In the genomic region with DNA sequence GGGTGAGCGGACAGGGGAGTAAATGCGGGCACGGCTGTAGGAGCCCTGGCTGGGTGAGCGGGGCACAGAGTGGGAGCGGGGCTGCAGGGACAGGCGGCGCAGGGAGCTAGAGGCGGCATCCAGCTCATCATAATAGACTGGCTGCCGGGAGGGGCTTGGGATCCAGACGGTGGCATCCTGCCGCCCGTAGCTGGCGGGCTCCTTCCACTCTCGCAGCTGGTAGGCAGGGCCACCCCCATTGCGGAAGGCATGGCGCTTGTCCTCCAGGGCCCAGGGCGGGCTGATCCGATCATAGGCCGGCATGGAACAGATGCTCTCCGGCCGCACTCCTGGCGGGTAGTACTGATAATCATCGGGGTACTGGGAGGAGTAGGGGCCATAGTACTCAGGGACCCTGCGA, we compare ENCODE assay signal across 28 cellular contexts. TPM values are rescaled to one million over a fixed set of nuclear protein-coding genes. Genes with fewer than 3 reads are reported as not detected.
"Had no signal": no experiment of that assay in that cellular context is flagged by ENCODE, and none has a peak within 500 bp of the region (broad histone marks: within the 10 kb centered on the region; RNA-seq: fewer than 3 reads in every experiment).

No MANE protein-coding gene starts in this region.

- DNase-seq: activated B cell treated with CpG ODN at 0.5 μM for 24 hours; activated CD4-positive, alpha-beta T cell treated with anti-CD3 and anti-CD28 coated beads for 1 hour; activated CD4-positive, alpha-beta T cell treated with anti-CD3 and anti-CD28 coated beads, Interleukin-2, amount 10 ng/mL, durations not matched to agents 24 days and 14 days; activated CD4-positive, alpha-beta T cell treated with anti-CD3 and anti-CD28 coated beads, Interleukin-2, amount 50 U/mL, for 48 hours; activated CD8-positive, alpha-beta memory T cell treated with anti-CD3 and anti-CD28 coated beads, Interleukin-2, amount 10 ng/mL, durations not matched to agents 7 days and 5 days; activated effector memory CD4-positive, alpha-beta T cell treated with anti-CD3 and anti-CD28 coated beads, Interleukin-2, amount 50 U/mL, for 16 hours; activated naive CD4-positive, alpha-beta T cell treated with anti-CD3 and anti-CD28 coated beads for 36 hours; activated T-cell treated with anti-CD3 and anti-CD28 coated beads, Interleukin-2, amount 50 U/mL, for 24 hours; KG1; NCI-H1092 treated with DMSO at 0.1 percent for 48 hours; NCI-H1417 treated with DMSO at 0.1 percent for 48 hours; NCI-H1694; NCI-H2029; NCI-H345; NCI-H510A; NCI-H526 treated with DMSO at 0.1 percent for 48 hours; NCI-H82; Right ventricle myocardium superior; RPMI8226; SJCRH30; T-helper 9 cell had no signal

- H3K4me1 Mint-ChIP-seq: activated B cell treated with CpG ODN at 0.5 μM for 24 hours; activated CD8-positive, alpha-beta memory T cell treated with anti-CD3 and anti-CD28 coated beads, Interleukin-2, amount 10 ng/mL, durations not matched to agents 7 days and 5 days; IgD-negative memory B cell had no signal

- H3K9me3 Mint-ChIP-seq: activated B cell treated with CpG ODN at 0.5 μM for 24 hours; activated CD4-positive, alpha-beta T cell treated with anti-CD3 and anti-CD28 coated beads, Interleukin-2, amount 10 ng/mL, durations not matched to agents 24 days and 14 days; activated naive CD4-positive, alpha-beta T cell treated with anti-CD3 and anti-CD28 coated beads for 36 hours; activated T-cell treated with anti-CD3 and anti-CD28 coated beads, Interleukin-2, amount 50 U/mL, for 24 hours; brain; IgD-negative memory B cell; T-helper 1 cell treated with Interleukin-12 subunit alpha and Interleukin-12 subunit beta and Interleukin-4 antibody, amounts not matched to agents 30 μg/mL and 1 μg/mL, for 36 hours had no signal

- H3K27ac ChIP-seq: cardiac muscle cell, SJCRH30 had no signal

- H3K4me3 ChIP-seq: cardiac muscle cell, SJCRH30 had no signal

- H3K9me3 ChIP-seq: SJCRH30 had no signal

- H3K27me3 ChIP-seq: cardiac muscle cell, SJCRH30 had no signal

- ATAC-seq: activated CD8-positive, alpha-beta memory T cell treated with anti-CD3 and anti-CD28 coated beads, Interleukin-2, amount 10 ng/mL, durations not matched to agents 7 days and 5 days had no signal

- H3K4me3 Mint-ChIP-seq: activated B cell treated with CpG ODN at 0.5 μM for 24 hours; activated CD4-positive, alpha-beta T cell treated with anti-CD3 and anti-CD28 coated beads, Interleukin-2, amount 10 ng/mL, durations not matched to agents 24 days and 14 days; activated CD8-positive, alpha-beta memory T cell treated with anti-CD3 and anti-CD28 coated beads, Interleukin-2, amount 10 ng/mL, durations not matched to agents 7 days and 5 days; activated naive CD4-positive, alpha-beta T cell treated with anti-CD3 and anti-CD28 coated beads for 36 hours; activated naive CD8-positive, alpha-beta T cell; activated T-cell treated with anti-CD3 and anti-CD28 coated beads, Interleukin-2, amount 50 U/mL, for 24 hours; brain; IgD-negative memory B cell; T-helper 1 cell treated with Interleukin-12 subunit alpha and Interleukin-12 subunit beta and Interleukin-4 antibody, amounts not matched to agents 30 μg/mL and 1 μg/mL, for 36 hours had no signal

- H3K27ac Mint-ChIP-seq: activated B cell treated with CpG ODN at 0.5 μM for 24 hours; activated CD4-positive, alpha-beta T cell treated with anti-CD3 and anti-CD28 coated beads, Interleukin-2, amount 10 ng/mL, durations not matched to agents 24 days and 14 days; activated CD8-positive, alpha-beta memory T cell treated with anti-CD3 and anti-CD28 coated beads, Interleukin-2, amount 10 ng/mL, durations not matched to agents 7 days and 5 days; activated naive CD4-positive, alpha-beta T cell treated with anti-CD3 and anti-CD28 coated beads for 36 hours; activated naive CD8-positive, alpha-beta T cell; activated T-cell treated with anti-CD3 and anti-CD28 coated beads, Interleukin-2, amount 50 U/mL, for 24 hours; IgD-negative memory B cell; T-helper 1 cell treated with Interleukin-12 subunit alpha and Interleukin-12 subunit beta and Interleukin-4 antibody, amounts not matched to agents 30 μg/mL and 1 μg/mL, for 36 hours had no signal

- H3K36me3 Mint-ChIP-seq: activated CD8-positive, alpha-beta memory T cell treated with anti-CD3 and anti-CD28 coated beads, Interleukin-2, amount 10 ng/mL, durations not matched to agents 7 days and 5 days; activated naive CD8-positive, alpha-beta T cell had no signal

- H3K27me3 Mint-ChIP-seq: activated B cell treated with CpG ODN at 0.5 μM for 24 hours; activated CD4-positive, alpha-beta T cell treated with anti-CD3 and anti-CD28 coated beads, Interleukin-2, amount 10 ng/mL, durations not matched to agents 24 days and 14 days; activated naive CD8-positive, alpha-beta T cell; activated T-cell treated with anti-CD3 and anti-CD28 coated beads, Interleukin-2, amount 50 U/mL, for 24 hours; IgD-negative memory B cell had no signal

- H3K36me3 ChIP-seq: SJCRH30 had no signal

RNA-seq across cellular contexts. Expression of gene GOLT1A, which starts 43.7 kb away (rescaled TPM):
- total RNA-seq: activated B cell treated with CpG ODN at 0.5 μM for 24 hours; activated CD4-positive, alpha-beta T cell treated with anti-CD3 and anti-CD28 coated beads, Interleukin-2, amount 10 ng/mL, durations not matched to agents 24 days and 14 days; activated CD8-positive, alpha-beta memory T cell treated with anti-CD3 and anti-CD28 coated beads, Interleukin-2, amount 10 ng/mL, durations not matched to agents 7 days and 5 days; activated naive CD4-positive, alpha-beta T cell treated with anti-CD3 and anti-CD28 coated beads for 36 hours; LHCN-M2; OCI-LY7; Right ventricle myocardium superior; SJCRH30 had no signal
- polyA plus RNA-seq: IgD-negative memory B cell had no signal
